Comparison of ENCODE assay signal across 17 cellular contexts in the genomic region with DNA sequence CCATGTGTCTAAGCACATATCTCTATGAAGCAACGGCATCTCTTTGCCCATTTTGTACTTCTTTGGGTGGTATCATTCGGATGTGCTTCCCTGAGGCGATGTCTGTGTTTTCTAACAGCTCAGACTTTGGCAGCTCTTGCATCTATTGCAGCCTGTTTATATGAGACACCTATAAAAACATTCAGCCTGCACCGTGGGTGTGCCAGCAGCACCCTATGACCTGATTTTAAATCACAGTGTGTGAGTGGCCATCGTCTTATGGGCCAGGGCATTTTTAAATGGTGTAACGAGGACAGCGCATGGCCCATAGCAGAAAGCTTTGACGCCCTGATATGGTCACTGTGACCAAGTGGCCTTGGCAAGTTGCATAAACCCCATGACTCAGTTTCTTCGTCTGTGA. TPM values are rescaled to one million over a fixed set of nuclear protein-coding genes. Genes with fewer than 3 reads are reported as not detected.
DNase-seq lines count a peak whose midpoint lies in the region; ATAC-seq and TF ChIP-seq lines count a peak whose summit lies in the region.
"Had no signal": no experiment of that assay in that cellular context is flagged by ENCODE, and none has a peak within 500 bp of the region (broad histone marks: within the 10 kb centered on the region; RNA-seq: fewer than 3 reads in every experiment).

No MANE protein-coding gene starts in this region.

- no peaks in the 10 kb centered on the region for H3K27me3 ChIP-seq in GM23248 (replicated peaks; ENCODE audit: insufficient read depth)
- H3K27me3 ChIP-seq in body of pancreas, result no peaks in the 10 kb centered on the region
- no peaks in the 10 kb centered on the region for H3K27me3 ChIP-seq in sigmoid colon

- H3K4me2 ChIP-seq in GM23248 (ENCODE audit: unreplicated experiment), result no peak overlapping the region

- DNase-seq in GM23248 (peak; percentile 48), body of pancreas (peak in 1 of 4 donors; percentile 14), left cardiac atrium (no peak), sigmoid colon (peak; percentile 82), hippocampal formation (lab: John Stamatoyannopoulos, UW) (no peak)
- DNase-seq: amygdala; CD8-positive, alpha-beta T cell; cortex of kidney; DND-41; H7; NCI-H187 treated with DMSO at 0.1 percent for 48 hours; NCI-H524; retina; stimulated activated CD4-positive, alpha-beta T cell treated with anti-CD3 and anti-CD28 coated beads, Interleukin-2, amount 100 ng/mL, for 48 hours had no signal

- in situ Hi-C loops in GM23248 (cut with MboI), result no loop called here

- ATAC-seq in body of pancreas (no peak), left cardiac atrium (peak; percentile 42 to 43), HG02973 (IDR thresholded peaks at IDR 0.05; ENCODE audit: unreplicated experiment) (no peak), HG03196 (IDR thresholded peaks at IDR 0.05; ENCODE audit: unreplicated experiment) (no peak), GM21515 (IDR thresholded peaks at IDR 0.05; ENCODE audit: unreplicated experiment) (no peak)
- ATAC-seq: CD8-positive, alpha-beta T cell had no signal

- H3K4me1 ChIP-seq in GM23248 (ENCODE audit: insufficient read depth) (peaks cover 10% of the 10 kb centered on the region), body of pancreas (peaks cover 48% of the 10 kb centered on the region), sigmoid colon (peaks cover 0 to 35% (median 28%) of the 10 kb centered on the region in 4 donors)

- peak in 2 of 4 donors; percentile 5 to 37 for TF ChIP-seq EP300 in sigmoid colon (IDR thresholded peaks at IDR 0.05)

- H3K79me2 ChIP-seq in GM23248 (ENCODE audit: insufficient read depth), result peaks cover 25% of the 10 kb centered on the region; the same call in 1 of the 2 replicates

- peaks cover 6% of the 10 kb centered on the region; the same call in 1 of the 2 replicates for H4K20me1 ChIP-seq in GM23248 (ENCODE audit: insufficient read depth)

- TF ChIP-seq CTCF in body of pancreas (IDR thresholded peaks at IDR 0.05) (no peak), sigmoid colon (IDR thresholded peaks at IDR 0.05) (no peak)

- H3K36me3 ChIP-seq in GM23248 (ENCODE audit: low read depth) (no peaks in the 10 kb centered on the region), body of pancreas (replicated peaks in 1 of 2; ENCODE audit: insufficient read depth in 1 of 2, low read depth in 2 of 2) (no peaks in the 10 kb centered on the region), sigmoid colon (no peaks in the 10 kb centered on the region)

- H3K9me3 ChIP-seq in GM23248 (ENCODE audit: low read depth) (no peaks in the 10 kb centered on the region), body of pancreas (no peaks in the 10 kb centered on the region), sigmoid colon (peaks cover 0 to 5% (median 0%) of the 10 kb centered on the region in 4 donors)

- H3K9ac ChIP-seq in GM23248, result no peak overlapping the region

- H3F3A ChIP-seq in GM23248 (ENCODE audit: insufficient read depth), result 0 out of 2 replicates have a peak, but pooled peaks cover 4% of the 10 kb centered on the region

- H3K4me3 ChIP-seq in GM23248, result no peak overlapping the region
- no peak overlapping the region for H3K4me3 ChIP-seq in body of pancreas
- no peak overlapping the region for H3K4me3 ChIP-seq in sigmoid colon

- intact Hi-C loops in body of pancreas (cut with DNase I) (no loop called here), left cardiac atrium (cut with DNase I) (no loop called here), sigmoid colon (cut with DNase I) (no loop called here)

- WGBS in GM23248 (ENCODE audit: low coverage in 1 of 2, low lambda C conversion rate in 2 of 2, missing lambda C conversion rate in 2 of 2), 2 experiments, result 76 to 80% methylated on average over 9 of the region's 9 CpGs
- WGBS in body of pancreas, 2 donors, result 43 to 48% methylated on average over 9 of the region's 9 CpGs
- 24 to 71% methylated on average over 9 of the region's 9 CpGs for WGBS in sigmoid colon, 2 donors

- TF ChIP-seq POLR2A in body of pancreas (IDR thresholded peaks at IDR 0.05) (no peak), sigmoid colon (IDR thresholded peaks at IDR 0.05) (no peak)

- H3K27ac ChIP-seq in GM23248, result no peak overlapping the region
- peak overlapping the region; percentile 47 to 59 (median 56) for H3K27ac ChIP-seq in body of pancreas
- H3K27ac ChIP-seq in sigmoid colon, result peak overlapping the region; percentile 41 to 73 (median 54)

- no peak overlapping the region for H2AFZ ChIP-seq in GM23248

- H3K9me2 ChIP-seq in GM23248 (ENCODE audit: insufficient read depth), result no peaks in the 10 kb centered on the region

RNA-seq across cellular contexts. Expression of a gene that starts 12.9 kb away (rescaled TPM):
- total RNA-seq in GM23248 (2014; rRNA removed; shearing (Covaris generic)), result 10.8 and 13.7 TPM in 2 replicates
- polyA plus RNA-seq in GM23248 (2016; fragmentation: Nextera tagmentation; extraction: Ambion mirVana) (3.8 and 4.5 TPM in 2 replicates), sigmoid colon (10 to 100 TPM; 23.2 to 53.9 (median 40.2) TPM)
- total RNA-seq in body of pancreas (10 to 100 TPM; 32.7 to 51.7 TPM), left cardiac atrium (10 to 100 TPM; 33.8 to 51.2 TPM), sigmoid colon (10 to 100 TPM; 14.2 to 23.8 (median 20.3) TPM)

Comparison
In these comparisons a context has a peak if more than half of its experiments do, and no peak if none do; other contexts are left out.
1. DNase-seq: peak in GM23248 (single experiment) and sigmoid colon (single experiment); none in left cardiac atrium (single experiment) and hippocampal formation (0 of 2).
2. ATAC-seq: peak in left cardiac atrium (2 of 2); none in body of pancreas (single experiment), HG02973 (single experiment), HG03196 (single experiment) and GM21515 (single experiment).